Comparison of ENCODE assay signal across 1 cellular context in the genomic region with DNA sequence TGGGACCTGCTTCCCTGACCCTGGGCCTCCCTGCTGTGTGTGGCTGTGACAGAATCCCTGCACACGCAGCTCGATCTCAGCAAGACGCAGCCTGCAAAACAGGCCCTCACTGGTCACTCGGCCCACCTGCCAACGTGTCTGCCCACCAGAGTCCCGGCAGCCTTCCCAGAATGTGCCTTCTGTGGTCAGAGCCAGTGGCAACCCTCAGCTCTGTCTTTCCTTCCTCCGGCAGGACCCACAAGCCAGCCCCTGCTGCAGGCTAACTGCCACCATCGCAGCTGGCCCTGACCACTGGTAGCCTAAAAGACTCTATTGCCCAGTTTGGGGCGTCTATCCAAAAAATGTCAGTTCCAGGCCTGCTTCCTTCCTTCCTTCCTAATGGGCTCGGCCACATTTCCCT.
TF ChIP-seq lines count a peak whose summit lies in the region.

No MANE protein-coding gene starts in this region.

TF ChIP-seq in IMR-90, 13 proteins besides CTCF, POLR2A, EP300 and RAD21:
- TF ChIP-seq USF2 (IDR thresholded peaks at IDR 0.05; ENCODE audit: low read depth, low read length): no peak
- TF ChIP-seq CHD1 (IDR thresholded peaks at IDR 0.05; ENCODE audit: low read depth, low read length): no peak
- TF ChIP-seq MAZ (IDR thresholded peaks at IDR 0.05; ENCODE audit: borderline replicate concordance, low read depth, low read length): no peak
- no peak for TF ChIP-seq SMC3 (IDR thresholded peaks at IDR 0.05; ENCODE audit: low read depth, low read length)
- no peak for TF ChIP-seq RFX5 (IDR thresholded peaks at IDR 0.05; ENCODE audit: low read depth, low read length)
- TF ChIP-seq BHLHE40 (IDR thresholded peaks at IDR 0.05; ENCODE audit: low read depth, low read length): no peak
- no peak for TF ChIP-seq ELK1 (IDR thresholded peaks at IDR 0.05; ENCODE audit: borderline replicate concordance, low read depth, low read length)
- no peak for TF ChIP-seq NFE2L2 (IDR thresholded peaks at IDR 0.05; ENCODE audit: low read depth, low read length)
- TF ChIP-seq MAFK (IDR thresholded peaks at IDR 0.05; ENCODE audit: low read depth, low read length): no peak
- no peak for TF ChIP-seq MXI1 (IDR thresholded peaks at IDR 0.05; ENCODE audit: borderline replicate concordance, low read depth, low read length)
TF ChIP-seq in IMR-90: peak in this region for 0.
